1 cellular context compared by ENCODE assay signal in the genomic region with DNA sequence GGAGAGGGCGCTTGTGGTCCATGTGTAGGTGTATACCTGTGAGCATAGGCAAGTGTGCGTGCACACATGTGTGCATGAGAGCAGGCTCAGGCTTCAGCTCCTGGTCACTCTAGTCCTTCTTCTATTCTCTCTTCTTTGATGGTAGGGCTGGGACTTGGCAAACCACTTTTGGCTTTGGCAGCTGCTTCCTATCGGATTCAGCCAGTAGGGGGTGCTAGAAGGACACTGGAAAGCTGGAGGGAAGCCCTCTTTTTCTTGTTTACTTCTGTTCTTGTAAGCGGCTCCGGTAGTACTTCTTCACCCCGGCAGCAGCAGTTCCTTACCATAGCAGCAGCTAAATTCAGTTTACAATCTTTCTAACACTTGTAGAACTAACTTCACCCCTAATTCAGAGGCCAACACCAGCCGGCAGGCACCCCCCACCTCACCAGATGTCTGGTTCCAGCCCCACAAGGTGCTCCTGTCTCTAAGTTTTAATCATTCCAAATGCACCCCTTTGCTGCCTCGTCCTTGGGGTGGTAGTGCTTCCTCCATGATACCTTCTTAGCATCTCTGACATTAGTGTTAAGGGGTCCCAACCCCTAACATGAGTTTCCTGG.
TF ChIP-seq lines count a peak whose summit lies in the region.

No MANE protein-coding gene starts in this region.

TF ChIP-seq in H1, 55 proteins besides CTCF, POLR2A, EP300 and RAD21:
- no peak for TF ChIP-seq SRF (IDR thresholded peaks at IDR 0.05; ENCODE audit: low read depth, low read length)
- TF ChIP-seq TEAD4 (IDR thresholded peaks at IDR 0.05; ENCODE audit: low read depth, low read length), result no peak
- TF ChIP-seq NRF1 (IDR thresholded peaks at IDR 0.05; ENCODE audit: low read depth, low read length), result no peak
- no peak for TF ChIP-seq YY1 (IDR thresholded peaks at IDR 0.05; ENCODE audit: low read depth, low read length)
- TF ChIP-seq, protein P1, sequence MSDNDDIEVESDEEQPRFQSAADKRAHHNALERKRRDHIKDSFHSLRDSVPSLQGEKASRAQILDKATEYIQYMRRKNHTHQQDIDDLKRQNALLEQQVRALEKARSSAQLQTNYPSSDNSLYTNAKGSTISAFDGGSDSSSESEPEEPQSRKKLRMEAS (IDR thresholded peaks at IDR 0.05), result no peak
- TF ChIP-seq SP2 (IDR thresholded peaks at IDR 0.05; ENCODE audit: low read length), result no peak
- TF ChIP-seq, protein P2, sequence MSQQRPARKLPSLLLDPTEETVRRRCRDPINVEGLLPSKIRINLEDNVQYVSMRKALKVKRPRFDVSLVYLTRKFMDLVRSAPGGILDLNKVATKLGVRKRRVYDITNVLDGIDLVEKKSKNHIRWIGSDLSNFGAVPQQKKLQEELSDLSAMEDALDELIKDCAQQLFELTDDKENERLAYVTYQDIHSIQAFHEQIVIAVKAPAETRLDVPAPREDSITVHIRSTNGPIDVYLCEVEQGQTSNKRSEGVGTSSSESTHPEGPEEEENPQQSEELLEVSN (IDR thresholded peaks at IDR 0.05), result no peak
- no peak for TF ChIP-seq EGR1 (IDR thresholded peaks at IDR 0.05; ENCODE audit: borderline replicate concordance, low read depth, low read length)
- TF ChIP-seq BCL11A (IDR thresholded peaks at IDR 0.05; ENCODE audit: low read depth in 2 of 2, low read length in 2 of 2), result no peak
- TF ChIP-seq RBBP5 (IDR thresholded peaks at IDR 0.05; ENCODE audit: borderline replicate concordance, low read depth, low read length), result no peak
- no peak for TF ChIP-seq SP1 (IDR thresholded peaks at IDR 0.05; ENCODE audit: low read depth, low read length)
- no peak for TF ChIP-seq CREB1 (IDR thresholded peaks at IDR 0.05)
- TF ChIP-seq KDM4A (IDR thresholded peaks at IDR 0.05; ENCODE audit: low read depth, low read length, severe bottlenecking), result no peak
- no peak for TF ChIP-seq TAF1 (IDR thresholded peaks at IDR 0.05; ENCODE audit: low read depth, low read length)
- no peak for TF ChIP-seq JUN (IDR thresholded peaks at IDR 0.05; ENCODE audit: low read depth, low read length)
- TF ChIP-seq HDAC6 (IDR thresholded peaks at IDR 0.05; ENCODE audit: low read depth, low read length), result no peak
TF ChIP-seq in H1: peak in this region for 0.
